ENCODE assay signal across 20 cellular contexts in genomic region chr2:37601569-37601968, GRCh38.
DNase-seq lines count a peak whose midpoint lies in the region; ATAC-seq, FAIRE-seq and TF ChIP-seq lines count a peak whose summit lies in the region.
"Had no signal": no experiment of that assay in that cellular context is flagged by ENCODE, and none has a peak within 500 bp of the region (broad histone marks: within the 10 kb centered on the region; RNA-seq: fewer than 3 reads in every experiment).

No MANE protein-coding gene starts in this region.

- H3K27ac ChIP-seq in CD4-positive, CD25-positive, alpha-beta regulatory T cell (ENCODE audit: insufficient read depth, low read length, poor library complexity, severe bottlenecking) = peak overlapping the region; percentile 6
- H3K27ac ChIP-seq: ovary, right lobe of liver, VCaP had no signal

- peak overlapping the region; percentile 96 for H3K4me3 ChIP-seq in CD4-positive, CD25-positive, alpha-beta regulatory T cell (ENCODE audit: low read depth, low read length)
- H3K4me3 ChIP-seq: GM23338, ovary, right lobe of liver, upper lobe of left lung had no signal

- peaks cover 14 to 19% of the 10 kb centered on the region in 2 experiments for H3K9me3 ChIP-seq in CD4-positive, CD25-positive, alpha-beta regulatory T cell (ENCODE audit: control insufficient read depth in 2 of 2, low read length in 2 of 2)
- H3K9me3 ChIP-seq: ovary, right lobe of liver, upper lobe of left lung had no signal

- H3K36me3 ChIP-seq in CD4-positive, CD25-positive, alpha-beta regulatory T cell (ENCODE audit: control insufficient read depth, insufficient read depth, low read length) = peaks cover 6% of the 10 kb centered on the region
- H3K36me3 ChIP-seq: ovary, right lobe of liver, upper lobe of left lung had no signal

- peaks cover 26% of the 10 kb centered on the region for H3K4me1 ChIP-seq in CD4-positive, CD25-positive, alpha-beta regulatory T cell (ENCODE audit: control insufficient read depth, insufficient read depth, low read length, poor library complexity, severe bottlenecking)
- H3K4me1 ChIP-seq: right lobe of liver had no signal

- peaks cover 47% of the 10 kb centered on the region for H3K36me3 Mint-ChIP-seq in CD4-positive, CD25-positive, alpha-beta regulatory T cell
- no peaks in the 10 kb centered on the region for H3K36me3 Mint-ChIP-seq in dendritic cell treated with granulocyte-macrophage colony-stimulating factor and Interleukin-4, amounts not matched to agents 40 ng/mL and 50 ng/mL, for 4 days (ENCODE audit: low read depth)
- H3K36me3 Mint-ChIP-seq in nephron progenitor cell (ENCODE audit: low read depth) = no peaks in the 10 kb centered on the region

- H3K27me3 Mint-ChIP-seq in CD4-positive, CD25-positive, alpha-beta regulatory T cell = peaks cover 4% of the 10 kb centered on the region
- no peaks in the 10 kb centered on the region for H3K27me3 Mint-ChIP-seq in dendritic cell treated with granulocyte-macrophage colony-stimulating factor and Interleukin-4, amounts not matched to agents 40 ng/mL and 50 ng/mL, for 4 days
- peaks cover 6% of the 10 kb centered on the region for H3K27me3 Mint-ChIP-seq in nephron progenitor cell (ENCODE audit: low read depth, poor library complexity)

- TF ChIP-seq POLR2A in GM12891 (IDR thresholded peaks at IDR 0.05; ENCODE audit: low read depth, low read length) = no peak

- DNase-seq in CD4-positive, CD25-positive, alpha-beta regulatory T cell = no peak
- DNase-seq in GM12891 (ENCODE audit: insufficient read length, low spot score) (no peak), nephron progenitor cell (no peak), NCI-H1694 (lab: John Stamatoyannopoulos, UW) (no peak), SW 1271 (lab: John Stamatoyannopoulos, UW) (no peak)
- DNase-seq: activated CD8-positive, alpha-beta memory T cell treated with anti-CD3 and anti-CD28 coated beads for 24 hours; activated effector memory CD4-positive, alpha-beta T cell treated with anti-CD3 and anti-CD28 coated beads, Interleukin-2, amount 50 U/mL, for 16 hours; anterior cingulate cortex; caudate nucleus; NCI-H1105; NCI-H2107; NCI-H524; ovary; right lobe of liver; stimulated activated naive CD4-positive, alpha-beta T cell; upper lobe of left lung had no signal

- peaks cover 2 to 52% (median 20%) of the 10 kb centered on the region in 7 donors for H3K9me3 Mint-ChIP-seq in CD4-positive, CD25-positive, alpha-beta regulatory T cell
- H3K9me3 Mint-ChIP-seq in dendritic cell treated with granulocyte-macrophage colony-stimulating factor and Interleukin-4, amounts not matched to agents 40 ng/mL and 50 ng/mL, for 4 days = no peaks in the 10 kb centered on the region
- peaks cover 21% of the 10 kb centered on the region for H3K9me3 Mint-ChIP-seq in nephron progenitor cell

- peaks cover 37 to 59% (median 46%) of the 10 kb centered on the region in 4 donors for H3K4me1 Mint-ChIP-seq in CD4-positive, CD25-positive, alpha-beta regulatory T cell
- H3K4me1 Mint-ChIP-seq in dendritic cell treated with granulocyte-macrophage colony-stimulating factor and Interleukin-4, amounts not matched to agents 40 ng/mL and 50 ng/mL, for 4 days (ENCODE audit: low read depth) = peaks cover 65% of the 10 kb centered on the region
- H3K4me1 Mint-ChIP-seq in nephron progenitor cell = no peaks in the 10 kb centered on the region

- peak overlapping the region; percentile 85 to 99 (median 97) for H3K27ac Mint-ChIP-seq in CD4-positive, CD25-positive, alpha-beta regulatory T cell
- H3K27ac Mint-ChIP-seq in dendritic cell treated with granulocyte-macrophage colony-stimulating factor and Interleukin-4, amounts not matched to agents 40 ng/mL and 50 ng/mL, for 4 days = peak overlapping the region; percentile 84
- H3K27ac Mint-ChIP-seq in nephron progenitor cell = peak overlapping the region; percentile 23
- H3K27ac Mint-ChIP-seq: GM23338 had no signal

- intact Hi-C loops in dendritic cell treated with granulocyte-macrophage colony-stimulating factor and Interleukin-4, amounts not matched to agents 40 ng/mL and 50 ng/mL, for 4 days (cut with micrococcal nuclease) = loop anchor here (10.0 kb wide), 1 partner anchor 53 kb away; no protein-coding TSS in a partner anchor

- H3K4me3 Mint-ChIP-seq in CD4-positive, CD25-positive, alpha-beta regulatory T cell = peak overlapping the region; percentile 94 to 99 (median 96)
- no peak overlapping the region for H3K4me3 Mint-ChIP-seq in dendritic cell treated with granulocyte-macrophage colony-stimulating factor and Interleukin-4, amounts not matched to agents 40 ng/mL and 50 ng/mL, for 4 days
- H3K4me3 Mint-ChIP-seq in nephron progenitor cell = no peak overlapping the region
- H3K4me3 Mint-ChIP-seq: GM23338 had no signal

- H3K27me3 ChIP-seq in CD4-positive, CD25-positive, alpha-beta regulatory T cell (ENCODE audit: control insufficient read depth, insufficient read depth, low read length) = no peaks in the 10 kb centered on the region
- H3K27me3 ChIP-seq: ovary, right lobe of liver, upper lobe of left lung had no signal

- TF ChIP-seq CTCF in nephron progenitor cell (IDR thresholded peaks at IDR 0.05) = no peak

- FAIRE-seq in GM12891 (lab: Jason Lieb, UNC) = peak; percentile 16

- ATAC-seq in CD4-positive, CD25-positive, alpha-beta regulatory T cell (ENCODE audit: low read depth in 2 of 2) = no peak
- no peak for ATAC-seq in HG02588 (IDR thresholded peaks at IDR 0.05; ENCODE audit: unreplicated experiment)
- ATAC-seq: GM23338 had no signal

TF ChIP-seq in GM12891, 5 proteins besides CTCF, POLR2A, EP300 and RAD21:
- TF ChIP-seq POLR2AphosphoS5 (IDR thresholded peaks at IDR 0.05; ENCODE audit: low read depth, low read length) (no peak), SPI1 (IDR thresholded peaks at IDR 0.05; ENCODE audit: low read depth, low read length) (no peak), TAF1 (IDR thresholded peaks at IDR 0.05; ENCODE audit: low read depth, low read length) (no peak), PAX5 (IDR thresholded peaks at IDR 0.05; ENCODE audit: insufficient read depth, low read length, severe bottlenecking) (no peak), POU2F2 (IDR thresholded peaks at IDR 0.05; ENCODE audit: low read depth, low read length) (no peak)

Comparison
In these comparisons a context has a peak if more than half of its experiments do, and no peak if none do; other contexts are left out.
1. H3K27ac Mint-ChIP-seq: peak in every context shown above with its lines; median percentile 97 in CD4-positive, CD25-positive, alpha-beta regulatory T cell; 84 in dendritic cell treated with granulocyte-macrophage colony-stimulating factor and Interleukin-4, amounts not matched to agents 40 ng/mL and 50 ng/mL, for 4 days; 23 in nephron progenitor cell.
2. H3K4me3 Mint-ChIP-seq: peak in CD4-positive, CD25-positive, alpha-beta regulatory T cell (4 of 4); none in dendritic cell treated with granulocyte-macrophage colony-stimulating factor and Interleukin-4, amounts not matched to agents 40 ng/mL and 50 ng/mL, for 4 days (single experiment) and nephron progenitor cell (single experiment).